Comparison of ENCODE assay signal across 8 cellular contexts in genomic region chr3:183635431-183636220, GRCh38. TPM values are rescaled to one million over a fixed set of nuclear protein-coding genes. Genes with fewer than 3 reads are reported as not detected.
A peak's percentile ranks its signal among the peaks of the same experiment; 100 is the strongest.
DNase-seq lines count a peak whose midpoint lies in the region; ATAC-seq and TF ChIP-seq lines count a peak whose summit lies in the region.

Gene KLHL24, plus strand, starts transcription at chr3:183635623. Its CDS starts 14,734 bp downstream, at chr3:183650357.

- intact Hi-C loops in cardiac septum (cut with DNase I) = loop anchor here (1.0 to 2.0 kb wide), 2 partner anchors 51 to 63 kb away; no protein-coding TSS in a partner anchor

- H3K27me3 Mint-ChIP-seq in type B pancreatic cell = no peaks in the 10 kb centered on the region

- ATAC-seq in HG02798 (IDR thresholded peaks at IDR 0.05; ENCODE audit: poor library complexity, unreplicated experiment) = peak; percentile 89

- TF ChIP-seq CTCF in GM12875 (IDR thresholded peaks at IDR 0.05; ENCODE audit: borderline replicate concordance, insufficient read depth, low read depth, low read length) (0 out of 2 replicates have a peak, but pooled peaks have one; percentile 7), type B pancreatic cell (conservative IDR thresholded peaks at IDR 0.05) (peak; percentile 23)

- peak within 1 kb of the TSS; percentile 94 for H3K4me3 Mint-ChIP-seq in type B pancreatic cell

- peaks cover 4% of the 10 kb centered on the region for H3K36me3 Mint-ChIP-seq in type B pancreatic cell

- H3K9me3 Mint-ChIP-seq in type B pancreatic cell = no peaks in the 10 kb centered on the region

- peak within 1 kb of the TSS; percentile 62 for H3K27ac ChIP-seq in adipose tissue (ENCODE audit: low read depth, low read length)

- H3K27ac Mint-ChIP-seq in type B pancreatic cell = peak within 1 kb of the TSS; percentile 94

- peak within 1 kb of the TSS; percentile 81 for H3K4me3 ChIP-seq in GM12875 (ENCODE audit: low read depth, low read length)

- 0 to 1% (median 0%) methylated on average over 72 to 76 of the region's 76 CpGs for WGBS in adipose tissue, 3 donors

- DNase-seq in NCI-H1417 treated with DMSO at 0.1 percent for 48 hours (lab: John Stamatoyannopoulos, UW) (peak; percentile 76), SW480 (ENCODE audit: low spot score) (peak; percentile 95), cardiac septum (ENCODE audit: low spot score) (peak; percentile 98), pons (ENCODE audit: low spot score) (peak; percentile 97), type B pancreatic cell (ENCODE audit: extremely low spot score, unreplicated experiment) (peak; percentile 93)

- H3K4me1 Mint-ChIP-seq in type B pancreatic cell (ENCODE audit: unreplicated experiment) = peaks cover 20% of the 10 kb centered on the region

RNA-seq across cellular contexts. Expression of gene KLHL24, which starts in this region (rescaled TPM):
- 10 to 100 TPM; 10.1 to 15.6 (median 10.8) TPM for polyA plus RNA-seq in adipose tissue
- total RNA-seq in cardiac septum (134 TPM), type B pancreatic cell (ENCODE audit: low replicate concordance) (77.3 and 86.4 TPM in 2 replicates)

Comparison
In these comparisons a context has a peak if more than half of its experiments do, and no peak if none do; other contexts are left out.
1. Peak in every context shown above with its lines: DNase-seq, ATAC-seq, H3K4me3 ChIP-seq and H3K27ac ChIP-seq.